ENCODE assay signal across 40 cellular contexts in the genomic region with DNA sequence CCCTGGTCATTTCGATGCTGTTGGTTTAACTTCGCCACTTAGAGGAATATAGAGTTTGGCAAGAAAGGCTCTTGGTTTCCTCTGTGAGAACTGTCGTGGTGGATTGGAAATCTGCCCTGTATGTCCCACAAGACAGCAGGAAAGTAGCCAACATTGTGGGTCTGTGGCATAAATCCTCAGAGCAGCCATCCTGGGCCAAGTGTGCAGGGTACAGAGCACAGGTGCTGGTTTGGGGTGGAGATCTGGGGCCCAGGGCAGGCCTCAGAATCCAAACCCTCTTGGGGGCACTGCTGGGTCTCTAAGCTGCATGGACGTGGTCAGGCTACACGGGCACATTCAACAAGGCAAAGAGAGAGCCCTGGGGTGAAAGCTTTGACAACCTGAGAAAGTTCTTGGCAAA. TPM values are rescaled to one million over a fixed set of nuclear protein-coding genes. Genes with fewer than 3 reads are reported as not detected.
"Had no signal": no experiment of that assay in that cellular context is flagged by ENCODE, and none has a peak within 500 bp of the region (broad histone marks: within the 10 kb centered on the region; RNA-seq: fewer than 3 reads in every experiment).

No MANE protein-coding gene starts in this region.

- H3K4me1 Mint-ChIP-seq: activated naive CD4-positive, alpha-beta T cell treated with anti-CD3 and anti-CD28 coated beads, Interleukin-2, amount 10 ng/mL, durations not matched to agents 7 days and 5 days; activated naive CD4-positive, alpha-beta T cell treated with anti-CD3 and anti-CD28 coated beads, Interleukin-2, amount 50 U/mL, for 24 hours; activated naive CD8-positive, alpha-beta T cell treated with anti-CD3 and anti-CD28 coated beads for 36 hours; activated naive CD8-positive, alpha-beta T cell treated with anti-CD3 and anti-CD28 coated beads, Interleukin-2, amount 10 ng/mL, durations not matched to agents 7 days and 5 days; activated naive CD8-positive, alpha-beta T cell treated with anti-CD3 and anti-CD28 coated beads, Interleukin-2, amount 50 U/mL, for 24 hours; activated T-helper 17 cell treated with anti-CD3 and anti-CD28 coated beads, Interleukin-2, amount 50 U/mL, for 72 hours; brain; central memory CD8-positive, alpha-beta T cell had no signal

- H3K36me3 ChIP-seq: adrenal gland, ascending aorta, brain microvascular endothelial cell, breast epithelium, cardiac muscle cell had no signal

- H3K36me3 Mint-ChIP-seq: activated naive CD4-positive, alpha-beta T cell treated with anti-CD3 and anti-CD28 coated beads, Interleukin-2, amount 10 ng/mL, durations not matched to agents 7 days and 5 days; activated naive CD4-positive, alpha-beta T cell treated with anti-CD3 and anti-CD28 coated beads, Interleukin-2, amount 50 U/mL, for 24 hours; activated naive CD4-positive, alpha-beta T cell treated with anti-CD3 and anti-CD28 coated beads, Interleukin-2, amount 50 U/mL, for 72 hours; activated naive CD8-positive, alpha-beta T cell; activated naive CD8-positive, alpha-beta T cell treated with anti-CD3 and anti-CD28 coated beads for 36 hours; activated naive CD8-positive, alpha-beta T cell treated with anti-CD3 and anti-CD28 coated beads, Interleukin-2, amount 10 ng/mL, durations not matched to agents 7 days and 5 days; brain had no signal

- DNase-seq: activated effector memory CD4-positive, alpha-beta T cell treated with anti-CD3 and anti-CD28 coated beads, Interleukin-2, amount 50 U/mL, for 16 hours; activated effector memory CD4-positive, alpha-beta T cell treated with Interleukin-2 at 50 U/mL for 16 hours; activated gamma-delta T cell; activated gamma-delta T cell treated with Interleukin-2 at 50 U/mL for 16 hours; activated naive CD4-positive, alpha-beta T cell treated with anti-CD3 and anti-CD28 coated beads for 36 hours; activated naive CD4-positive, alpha-beta T cell treated with anti-CD3 and anti-CD28 coated beads, Interleukin-2, amount 10 ng/mL, durations not matched to agents 7 days and 5 days; activated naive CD4-positive, alpha-beta T cell treated with anti-CD3 and anti-CD28 coated beads, Interleukin-2, amount 50 U/mL, for 16 hours; activated naive CD4-positive, alpha-beta T cell treated with Interleukin-2 at 50 U/mL for 16 hours; activated naive CD8-positive, alpha-beta T cell treated with anti-CD3 and anti-CD28 coated beads for 36 hours; activated naive CD8-positive, alpha-beta T cell treated with anti-CD3 and anti-CD28 coated beads, Interleukin-2, amount 10 ng/mL, durations not matched to agents 7 days and 5 days; activated naive CD8-positive, alpha-beta T cell treated with anti-CD3 and anti-CD28 coated beads, Interleukin-2, amount 50 U/mL, for 24 hours; activated T-cell treated with anti-CD3 and anti-CD28 coated beads for 4 hours; activated T-cell treated with anti-CD3 and anti-CD28 coated beads, Interleukin-2, amount 50 U/mL, for 1 hour; activated T-cell treated with anti-CD3 and anti-CD28 coated beads, Interleukin-2, amount 50 U/mL, for 24 hours; activated T-cell treated with anti-CD3 and anti-CD28 coated beads, Interleukin-2, amount 50 U/mL, for 4 hours; activated T-cell treated with anti-CD3 and anti-CD28 coated beads, Interleukin-2, amount 50 U/mL, for 48 hours; activated T-cell treated with anti-CD3 and anti-CD28 coated beads, Interleukin-2, amount 50 U/mL, for 72 hours; adrenal gland; amniotic stem cell; amygdala; anterior cingulate cortex; aorta; body of pancreas; brain microvascular endothelial cell; caudate nucleus; central memory CD4-positive, alpha-beta T cell; cerebellar nuclear complex had no signal

- H3K4me3 Mint-ChIP-seq: activated naive CD4-positive, alpha-beta T cell treated with anti-CD3 and anti-CD28 coated beads for 36 hours; activated naive CD4-positive, alpha-beta T cell treated with anti-CD3 and anti-CD28 coated beads, Interleukin-2, amount 10 ng/mL, durations not matched to agents 7 days and 5 days; activated naive CD4-positive, alpha-beta T cell treated with anti-CD3 and anti-CD28 coated beads, Interleukin-2, amount 50 U/mL, for 24 hours; activated naive CD8-positive, alpha-beta T cell; activated naive CD8-positive, alpha-beta T cell treated with anti-CD3 and anti-CD28 coated beads for 36 hours; activated naive CD8-positive, alpha-beta T cell treated with anti-CD3 and anti-CD28 coated beads, Interleukin-2, amount 10 ng/mL, durations not matched to agents 7 days and 5 days; activated naive CD8-positive, alpha-beta T cell treated with anti-CD3 and anti-CD28 coated beads, Interleukin-2, amount 50 U/mL, for 24 hours; activated T-cell treated with anti-CD3 and anti-CD28 coated beads, Interleukin-2, amount 50 U/mL, for 24 hours; activated T-cell treated with anti-CD3 and anti-CD28 coated beads, Interleukin-2, amount 50 U/mL, for 4 hours; activated T-cell treated with anti-CD3 and anti-CD28 coated beads, Interleukin-2, amount 50 U/mL, for 72 hours; activated T-helper 1 cell treated with anti-CD3 and anti-CD28 coated beads, Interleukin-12 subunit alpha, Interleukin-12 subunit beta, Interleukin-2, Interleukin-4 antibody, amounts not matched to agents 30 ng/mL and 10 ng/mL and 1 ng/mL, durations not matched to agents 14 hours and 24 hours and 36 hours; activated T-helper 17 cell treated with anti-CD3 and anti-CD28 coated beads, Interleukin-2, amount 50 U/mL, for 72 hours; brain; central memory CD8-positive, alpha-beta T cell had no signal

- H3K9me3 ChIP-seq: adrenal gland, ascending aorta, body of pancreas, breast epithelium had no signal

- H3K27ac ChIP-seq: adrenal gland, ascending aorta, body of pancreas, brain microvascular endothelial cell, cardiac muscle cell had no signal

- H3K27me3 ChIP-seq: adrenal gland, ascending aorta, body of pancreas, brain microvascular endothelial cell, breast epithelium, cardiac muscle cell had no signal

- H3K9me3 Mint-ChIP-seq: activated naive CD4-positive, alpha-beta T cell treated with anti-CD3 and anti-CD28 coated beads for 36 hours; activated naive CD4-positive, alpha-beta T cell treated with anti-CD3 and anti-CD28 coated beads, Interleukin-2, amount 10 ng/mL, durations not matched to agents 7 days and 5 days; activated naive CD4-positive, alpha-beta T cell treated with anti-CD3 and anti-CD28 coated beads, Interleukin-2, amount 50 U/mL, for 24 hours; activated naive CD8-positive, alpha-beta T cell treated with anti-CD3 and anti-CD28 coated beads for 36 hours; activated T-cell treated with anti-CD3 and anti-CD28 coated beads, Interleukin-2, amount 50 U/mL, for 24 hours; activated T-helper 1 cell treated with anti-CD3 and anti-CD28 coated beads, Interleukin-12 subunit alpha, Interleukin-12 subunit beta, Interleukin-2, Interleukin-4 antibody, amounts not matched to agents 30 ng/mL and 10 ng/mL and 1 ng/mL, durations not matched to agents 14 hours and 24 hours and 36 hours; activated T-helper 17 cell treated with anti-CD3 and anti-CD28 coated beads, Interleukin-2, amount 50 U/mL, for 72 hours; activated T-helper 2 cell treated with anti-CD3 and anti-CD28 coated beads, Interferon-gamma antibody, Interleukin-2, Interleukin-4, amounts not matched to agents 10 μg/mL and 5 μg/mL and 100 μg/mL, durations not matched to agents 14 hours and 24 hours and 36 hours; central memory CD8-positive, alpha-beta T cell had no signal

- H3K4me3 ChIP-seq: adrenal gland, ascending aorta, body of pancreas, breast epithelium, cardiac muscle cell had no signal

- FAIRE-seq: astrocyte had no signal

- H3K27ac Mint-ChIP-seq: activated naive CD4-positive, alpha-beta T cell treated with anti-CD3 and anti-CD28 coated beads for 36 hours; activated naive CD4-positive, alpha-beta T cell treated with anti-CD3 and anti-CD28 coated beads, Interleukin-2, amount 10 ng/mL, durations not matched to agents 7 days and 5 days; activated naive CD4-positive, alpha-beta T cell treated with anti-CD3 and anti-CD28 coated beads, Interleukin-2, amount 50 U/mL, for 24 hours; activated naive CD4-positive, alpha-beta T cell treated with anti-CD3 and anti-CD28 coated beads, Interleukin-2, amount 50 U/mL, for 72 hours; activated naive CD8-positive, alpha-beta T cell; activated naive CD8-positive, alpha-beta T cell treated with anti-CD3 and anti-CD28 coated beads for 36 hours; activated naive CD8-positive, alpha-beta T cell treated with anti-CD3 and anti-CD28 coated beads, Interleukin-2, amount 10 ng/mL, durations not matched to agents 7 days and 5 days; activated naive CD8-positive, alpha-beta T cell treated with anti-CD3 and anti-CD28 coated beads, Interleukin-2, amount 50 U/mL, for 24 hours; activated T-cell treated with anti-CD3 and anti-CD28 coated beads, Interleukin-2, amount 50 U/mL, for 24 hours; activated T-cell treated with anti-CD3 and anti-CD28 coated beads, Interleukin-2, amount 50 U/mL, for 72 hours; activated T-helper 1 cell treated with anti-CD3 and anti-CD28 coated beads, Interleukin-12 subunit alpha, Interleukin-12 subunit beta, Interleukin-2, Interleukin-4 antibody, amounts not matched to agents 30 ng/mL and 10 ng/mL and 1 ng/mL, durations not matched to agents 14 hours and 24 hours and 36 hours; activated T-helper 17 cell treated with anti-CD3 and anti-CD28 coated beads, Interleukin-2, amount 50 U/mL, for 72 hours; activated T-helper 2 cell treated with anti-CD3 and anti-CD28 coated beads, Interferon-gamma antibody, Interleukin-2, Interleukin-4, amounts not matched to agents 10 μg/mL and 5 μg/mL and 100 μg/mL, durations not matched to agents 14 hours and 24 hours and 36 hours; brain had no signal

- H3K4me1 ChIP-seq: adrenal gland, ascending aorta, body of pancreas, breast epithelium had no signal

RNA-seq across cellular contexts. Expression of a gene that starts 39.2 kb away (rescaled TPM):
- total RNA-seq: astrocyte, bronchial epithelial cell, cardiac muscle cell had no signal
- polyA plus RNA-seq: cardiac muscle cell had no signal
